In genomic region chr10:57898231-57898630, GRCh38 we compare ENCODE assay signal across 1 cellular context.
TF ChIP-seq lines count a peak whose summit lies in the region.

No MANE protein-coding gene starts in this region.

TF ChIP-seq in GM23338, 12 proteins besides CTCF, POLR2A, EP300 and RAD21 (continued from another document):
- peak; percentile 37; the same call in 1 of the 2 replicates for TF ChIP-seq ZNF462 (CRISPR knock-in tag; IDR thresholded peaks at IDR 0.05)
- no peak for TF ChIP-seq NANOG (IDR thresholded peaks at IDR 0.05; ENCODE audit: borderline replicate concordance)
- no peak for TF ChIP-seq EZH2 (IDR thresholded peaks at IDR 0.05; ENCODE audit: low read depth, unreplicated experiment)
- no peak for TF ChIP-seq CREB1 (CRISPR knock-in tag; IDR thresholded peaks at IDR 0.05; ENCODE audit: low read depth)
- TF ChIP-seq ETS1 (IDR thresholded peaks at IDR 0.05), result no peak
- TF ChIP-seq ZNF331 (CRISPR knock-in tag; IDR thresholded peaks at IDR 0.05; ENCODE audit: low read depth), result no peak
- no peak for TF ChIP-seq REST (IDR thresholded peaks at IDR 0.05; ENCODE audit: unreplicated experiment)
- no peak for TF ChIP-seq ZNF114 (CRISPR knock-in tag; IDR thresholded peaks at IDR 0.05)
- no peak for TF ChIP-seq JUNB (IDR thresholded peaks at IDR 0.05; ENCODE audit: unreplicated experiment)
- 0 out of 2 replicates have a peak, but pooled peaks have one; percentile 21 for TF ChIP-seq POLR2AphosphoS5 (IDR thresholded peaks at IDR 0.05; ENCODE audit: low read depth)
- no peak for TF ChIP-seq EZH2phosphoT487 (IDR thresholded peaks at IDR 0.05; ENCODE audit: unreplicated experiment)
